ENCODE assay signal across 21 cellular contexts in genomic region chr14:102207831-102208365, GRCh38.
A peak's percentile ranks its signal among the peaks of the same experiment; 100 is the strongest.
DNase-seq lines count a peak whose midpoint lies in the region; ATAC-seq and TF ChIP-seq lines count a peak whose summit lies in the region.
"Had no signal": no experiment of that assay in that cellular context is flagged by ENCODE, and none has a peak within 500 bp of the region (broad histone marks: within the 10 kb centered on the region; RNA-seq: fewer than 3 reads in every experiment).

No MANE protein-coding gene starts in this region.

- peak overlapping the region; percentile 15 for H3K27ac Mint-ChIP-seq in activated T-cell treated with anti-CD3 and anti-CD28 coated beads, Interleukin-2, amount 50 U/mL, for 24 hours

- H3K4me1 ChIP-seq in transverse colon = no peaks in the 10 kb centered on the region
- H3K4me1 ChIP-seq: Caco-2 had no signal

- no peak for TF ChIP-seq CTCF in transverse colon (IDR thresholded peaks at IDR 0.05)

- intact Hi-C loops in posterior vena cava (cut with DNase I) = no loop called here
- intact Hi-C loops in transverse colon (cut with DNase I; ENCODE audit: low total_unique reads) = no loop called here

- no peak overlapping the region for H3K4me3 ChIP-seq in transverse colon
- H3K4me3 ChIP-seq: BLaER1 treated with 17β-estradiol and CSF1 and Interleukin-3, amounts not matched to agents 10 nM and 100 nM; GM12878 had no signal

- no peaks in the 10 kb centered on the region for H3K9me3 ChIP-seq in transverse colon
- H3K9me3 ChIP-seq: BLaER1 treated with 17β-estradiol and CSF1 and Interleukin-3, amounts not matched to agents 10 nM and 100 nM; Caco-2 had no signal

- H3K27ac ChIP-seq in cingulate gyrus (ENCODE audit: low read depth, low read length) (peak overlapping the region; percentile 85), transverse colon (no peak overlapping the region)

- in situ Hi-C loops in transverse colon (cut with MboI; ENCODE audit: low pct_ligation_motif_present in 1 of 4, low pct_unique_long_range_greater_than_20kb in 1 of 4, low sequenced_read_pairs in 3 of 4) = no loop called here

- H3K9me3 Mint-ChIP-seq in activated T-cell treated with anti-CD3 and anti-CD28 coated beads, Interleukin-2, amount 50 U/mL, for 24 hours = no peaks in the 10 kb centered on the region
- H3K9me3 Mint-ChIP-seq: CD4-positive, alpha-beta memory T cell had no signal

- no peak for TF ChIP-seq POLR2A in transverse colon (IDR thresholded peaks at IDR 0.05)

- TF ChIP-seq EP300 in transverse colon (IDR thresholded peaks at IDR 0.05; ENCODE audit: low read depth) = no peak

- ATAC-seq in HG03139 (IDR thresholded peaks at IDR 0.05; ENCODE audit: unreplicated experiment) (no peak), HG03097 (IDR thresholded peaks at IDR 0.05; ENCODE audit: low FRiP score, unreplicated experiment) (no peak), GM19455 (IDR thresholded peaks at IDR 0.05; ENCODE audit: unreplicated experiment) (no peak)
- ATAC-seq: GM12878 had no signal

- 80 to 95% methylated on average over 1 to 13 of the region's 13 CpGs for WGBS in transverse colon (ENCODE audit: low coverage in 1 of 2), 2 donors

- H3K4me3 Mint-ChIP-seq in activated T-cell treated with anti-CD3 and anti-CD28 coated beads, Interleukin-2, amount 50 U/mL, for 24 hours = no peak overlapping the region
- H3K4me3 Mint-ChIP-seq: CD4-positive, alpha-beta memory T cell had no signal

- no peak for DNase-seq in activated T-cell treated with anti-CD3 and anti-CD28 coated beads, Interleukin-2, amount 50 U/mL, for 24 hours
- DNase-seq in activated T-cell treated with anti-CD3 and anti-CD28 coated beads, Interleukin-2, amount 50 U/mL, for 1 hour = no peak
- DNase-seq in posterior vena cava (ENCODE audit: low spot score) = peak; percentile 67
- DNase-seq in transverse colon = peak; percentile 5
- DNase-seq: 8988T; Caco-2; CD4-positive, alpha-beta memory T cell; DMS 273 treated with DMSO at 0.1 percent for 48 hours; DMS79 treated with DMSO at 0.1 percent for 48 hours; Kasumi-1; NCI-H1417; NCI-H1694 treated with DMSO at 0.1 percent for 48 hours; NCI-H2081 treated with DMSO at 0.1 percent for 48 hours; NCI-H2171 treated with DMSO at 0.1 percent for 48 hours; Right ventricle myocardium superior had no signal

- no peaks in the 10 kb centered on the region for H3K4me1 Mint-ChIP-seq in activated T-cell treated with anti-CD3 and anti-CD28 coated beads, Interleukin-2, amount 50 U/mL, for 24 hours (ENCODE audit: low read depth)

- no peaks in the 10 kb centered on the region for H3K27me3 Mint-ChIP-seq in activated T-cell treated with anti-CD3 and anti-CD28 coated beads, Interleukin-2, amount 50 U/mL, for 24 hours
- H3K27me3 Mint-ChIP-seq: CD4-positive, alpha-beta memory T cell had no signal

- peaks cover 82% of the 10 kb centered on the region for H3K36me3 Mint-ChIP-seq in activated T-cell treated with anti-CD3 and anti-CD28 coated beads, Interleukin-2, amount 50 U/mL, for 24 hours (ENCODE audit: low read depth)

- peaks cover 0 to 3% (median 0%) of the 10 kb centered on the region in 4 donors for H3K36me3 ChIP-seq in transverse colon

- H3K27me3 ChIP-seq in transverse colon = no peaks in the 10 kb centered on the region
- H3K27me3 ChIP-seq: BLaER1 treated with 17β-estradiol and CSF1 and Interleukin-3, amounts not matched to agents 10 nM and 100 nM had no signal

Comparison
In these comparisons a context has a peak if more than half of its experiments do, and no peak if none do; other contexts are left out.
1. DNase-seq: peak in posterior vena cava (single experiment) and transverse colon (single experiment); none in activated T-cell treated with anti-CD3 and anti-CD28 coated beads, Interleukin-2, amount 50 U/mL, for 24 hours (single experiment) and activated T-cell treated with anti-CD3 and anti-CD28 coated beads, Interleukin-2, amount 50 U/mL, for 1 hour (single experiment).